23 cellular contexts compared by ENCODE assay signal in genomic region chr7:1988533-1988930, GRCh38.
A peak's percentile ranks its signal among the peaks of the same experiment; 100 is the strongest.
DNase-seq lines count a peak whose midpoint lies in the region; ATAC-seq, FAIRE-seq and TF ChIP-seq lines count a peak whose summit lies in the region.
"Had no signal": no experiment of that assay in that cellular context is flagged by ENCODE, and none has a peak within 500 bp of the region (broad histone marks: within the 10 kb centered on the region; RNA-seq: fewer than 3 reads in every experiment).

No MANE protein-coding gene starts in this region.

- H3K27ac ChIP-seq in HepG2 (ENCODE audit: extremely low read length, insufficient read depth, low read length) (no peak overlapping the region), right lobe of liver (no peak overlapping the region), HUES48 (ENCODE audit: low read depth, low read length) (no peak overlapping the region), neuronal stem cell (replicated peaks; ENCODE audit: low read length) (no peak overlapping the region), aorta (ENCODE audit: low read depth in 1 of 2, low read length in 2 of 2) (no peak overlapping the region)

- H4K8ac ChIP-seq in neuronal stem cell (ENCODE audit: low read depth, low read length): no peak overlapping the region

- H2BK120ac ChIP-seq in neuronal stem cell (ENCODE audit: low read depth, low read length): no peak overlapping the region

- no peak overlapping the region for H3K4ac ChIP-seq in neuronal stem cell (ENCODE audit: low read length)

- 96% methylated on average over 10 of the region's 17 CpGs for WGBS in HepG2 (ENCODE audit: low lambda C conversion rate)
- WGBS in right lobe of liver (ENCODE audit: insufficient coverage, low coverage, low lambda C conversion rate, missing lambda C conversion rate): no CpG with 5 or more reads among the region's 17 CpGs
- no CpG with 5 or more reads among the region's 17 CpGs for WGBS in neuronal stem cell (ENCODE audit: extremely low coverage in 2 of 2, insufficient read length in 2 of 2, insufficient replicate concordance in 1 of 2), 2 donors
- WGBS in aorta, 2 donors: 95 to 96% methylated on average over 17 of the region's 17 CpGs

- H3K4me3 ChIP-seq in HepG2 (replicated peaks in 1 of 3; ENCODE audit: insufficient read depth in 1 of 3, low read depth in 2 of 3, low read length in 3 of 3): no peak overlapping the region
- no peak overlapping the region for H3K4me3 ChIP-seq in right lobe of liver
- no peak overlapping the region for H3K4me3 ChIP-seq in HUES48 (ENCODE audit: low read depth, low read length)
- no peak overlapping the region for H3K4me3 ChIP-seq in neuronal stem cell (ENCODE audit: low read length in 2 of 2)
- no peak overlapping the region for H3K4me3 ChIP-seq in HAP-1
- no peak overlapping the region for H3K4me3 ChIP-seq in aorta (ENCODE audit: low read length in 2 of 2)

- CTCF ChIA-PET in HepG2 (lab: Yijun Ruan, JAX; ENCODE audit: low intra/inter-chr PET ratio, low total read pairs): no interaction called here
- CTCF ChIA-PET in activated CD4-positive, alpha-beta memory T cell treated with anti-CD3 and anti-CD28 coated beads for 36 hours (lab: Charles Lee): no interaction called here

- POLR2A ChIA-PET in HepG2 (lab: Yijun Ruan, JAX): no interaction called here
- POLR2A ChIA-PET in activated CD4-positive, alpha-beta memory T cell treated with anti-CD3 and anti-CD28 coated beads for 36 hours (lab: Charles Lee): no interaction called here

- no peaks in the 10 kb centered on the region for H4K20me1 ChIP-seq in HepG2 (ENCODE audit: insufficient read depth, low read length)

- intact Hi-C loops in HepG2 (cut with micrococcal nuclease; ENCODE audit: unreplicated experiment) (no loop called here), right lobe of liver (cut with DNase I) (no loop called here), aorta (cut with DNase I) (no loop called here)
- intact Hi-C loops in dendritic cell treated with granulocyte-macrophage colony-stimulating factor and Interleukin-4, amounts not matched to agents 40 ng/mL and 50 ng/mL, for 4 days (cut with micrococcal nuclease): no loop called here
- intact Hi-C loops in activated CD4-positive, alpha-beta memory T cell treated with anti-CD3 and anti-CD28 coated beads for 36 hours (cut with micrococcal nuclease): no loop called here

- H3K79me1 ChIP-seq in neuronal stem cell (ENCODE audit: low read depth, low read length): peaks cover 8% of the 10 kb centered on the region

- peak overlapping the region; percentile 32 for H2BK5ac ChIP-seq in neuronal stem cell (ENCODE audit: low read length)

- no peak for DNase-seq in HepG2 (ENCODE audit: low spot score)
- no peak for DNase-seq in right lobe of liver
- no peak for DNase-seq in neuronal stem cell (ENCODE audit: low spot score)
- no peak for DNase-seq in HAP-1 (ENCODE audit: low spot score in 2 of 2)
- no peak for DNase-seq in aorta
- no peak for DNase-seq in activated CD4-positive, alpha-beta memory T cell treated with anti-CD3 and anti-CD28 coated beads for 36 hours
- DNase-seq: ACHN, DMS153, GF-D8, H7, KG1, MV-4-11, NCI-H1417 treated with DMSO at 0.1 percent for 48 hours, NCI-H1930, NCI-H226, NCI-H524, NCI-H82, RPMI8226, SIG-M5 had no signal

- no peaks in the 10 kb centered on the region for H3K79me2 ChIP-seq in HepG2 (ENCODE audit: insufficient read depth, low read length)

- H3K27ac Mint-ChIP-seq in dendritic cell treated with granulocyte-macrophage colony-stimulating factor and Interleukin-4, amounts not matched to agents 40 ng/mL and 50 ng/mL, for 4 days: peak overlapping the region; percentile 9
- H3K27ac Mint-ChIP-seq in activated CD4-positive, alpha-beta memory T cell treated with anti-CD3 and anti-CD28 coated beads for 36 hours: no peak overlapping the region

- TF ChIP-seq RAD21 in HepG2 (CRISPR knock-in tag; IDR thresholded peaks at IDR 0.05): no peak

- no peak overlapping the region for H3K23ac ChIP-seq in neuronal stem cell (ENCODE audit: low read depth, low read length, poor library complexity)

- H3K36me3 Mint-ChIP-seq in dendritic cell treated with granulocyte-macrophage colony-stimulating factor and Interleukin-4, amounts not matched to agents 40 ng/mL and 50 ng/mL, for 4 days (ENCODE audit: low read depth): peaks cover 47% of the 10 kb centered on the region
- H3K36me3 Mint-ChIP-seq in activated CD4-positive, alpha-beta memory T cell treated with anti-CD3 and anti-CD28 coated beads for 36 hours: peaks cover 4% of the 10 kb centered on the region

- H3K4me1 ChIP-seq in HepG2 (ENCODE audit: insufficient read depth, low read length) (no peaks in the 10 kb centered on the region), right lobe of liver (peaks cover 0 to 8% (median under 1%) of the 10 kb centered on the region in 4 donors), HUES48 (ENCODE audit: control insufficient read depth, insufficient read depth, low read length) (no peaks in the 10 kb centered on the region), neuronal stem cell (ENCODE audit: control insufficient read depth in 2 of 2, insufficient read depth in 1 of 2, low read depth in 1 of 2, low read length in 2 of 2) (peaks cover 0 to 2% of the 10 kb centered on the region in 2 donors), HAP-1 (no peaks in the 10 kb centered on the region), aorta (ENCODE audit: control insufficient read depth in 1 of 2, insufficient read depth in 2 of 2, low read length in 2 of 2) (no peaks in the 10 kb centered on the region)

- H3K4me3 Mint-ChIP-seq in dendritic cell treated with granulocyte-macrophage colony-stimulating factor and Interleukin-4, amounts not matched to agents 40 ng/mL and 50 ng/mL, for 4 days: no peak overlapping the region
- no peak overlapping the region for H3K4me3 Mint-ChIP-seq in activated CD4-positive, alpha-beta memory T cell treated with anti-CD3 and anti-CD28 coated beads for 36 hours
- H3K4me3 Mint-ChIP-seq: CD14-positive monocyte had no signal

- no peaks in the 10 kb centered on the region for H3K9me3 Mint-ChIP-seq in dendritic cell treated with granulocyte-macrophage colony-stimulating factor and Interleukin-4, amounts not matched to agents 40 ng/mL and 50 ng/mL, for 4 days
- H3K9me3 Mint-ChIP-seq in activated CD4-positive, alpha-beta memory T cell treated with anti-CD3 and anti-CD28 coated beads for 36 hours: no peaks in the 10 kb centered on the region
- H3K9me3 Mint-ChIP-seq: CD14-positive monocyte had no signal

- ATAC-seq in HepG2 (peak; percentile 18; the same call in 1 of the 3 replicates), right lobe of liver (no peak), aorta (ENCODE audit: low FRiP score) (no peak)
- ATAC-seq: SK-N-SH treated with all-trans-retinoic acid at 6 μM for 48 hours had no signal

- no peak overlapping the region for H2AFZ ChIP-seq in HepG2 (ENCODE audit: low read length)
- H2AFZ ChIP-seq in neuronal stem cell (ENCODE audit: low read length): no peak overlapping the region

- H3K36me3 ChIP-seq in HepG2 (replicated peaks in 1 of 2; ENCODE audit: control insufficient read depth in 1 of 2, insufficient read depth in 2 of 2, low read length in 2 of 2): peaks cover 5 to 9% of the 10 kb centered on the region in 2 experiments; a peak in 4 of 5 replicates
- no peaks in the 10 kb centered on the region for H3K36me3 ChIP-seq in right lobe of liver
- H3K36me3 ChIP-seq in HUES48 (ENCODE audit: control insufficient read depth, insufficient read depth, low read length): no peaks in the 10 kb centered on the region
- H3K36me3 ChIP-seq in neuronal stem cell (replicated peaks in 1 of 2; ENCODE audit: control insufficient read depth in 2 of 2, insufficient read depth in 2 of 2, low read length in 2 of 2): no peaks in the 10 kb centered on the region
- H3K36me3 ChIP-seq in HAP-1 (replicated peaks): no peaks in the 10 kb centered on the region
- no peaks in the 10 kb centered on the region for H3K36me3 ChIP-seq in aorta (ENCODE audit: control insufficient read depth in 1 of 2, insufficient read depth in 2 of 2, low read length in 1 of 2)

- H3K9me3 ChIP-seq in HepG2 (ENCODE audit: low read length) (no peaks in the 10 kb centered on the region), right lobe of liver (no peaks in the 10 kb centered on the region), HUES48 (ENCODE audit: control insufficient read depth, insufficient read depth, low read length) (no peaks in the 10 kb centered on the region), neuronal stem cell (replicated peaks in 1 of 2; ENCODE audit: control insufficient read depth in 2 of 2, insufficient read depth in 1 of 2, low read depth in 1 of 2, low read length in 2 of 2) (no peaks in the 10 kb centered on the region), HAP-1 (no peaks in the 10 kb centered on the region), aorta (ENCODE audit: control insufficient read depth, low read length) (no peaks in the 10 kb centered on the region)

- H3K9ac ChIP-seq in HepG2 (ENCODE audit: insufficient read depth, low read depth, low read length): no peak overlapping the region
- 0 out of 2 replicates have a peak overlapping the region, but pooled peaks have one; percentile 36 for H3K9ac ChIP-seq in HUES48 (ENCODE audit: low read depth, low read length)
- H3K9ac ChIP-seq in neuronal stem cell (ENCODE audit: low read depth, low read length, poor library complexity): no peak overlapping the region

- H2BK12ac ChIP-seq in neuronal stem cell (ENCODE audit: low read length): no peak overlapping the region

- no TSS peak for BruUV-seq in HepG2 (replicated peaks; lab: Mats Ljungman, UMichigan)

- no peak overlapping the region for H2BK15ac ChIP-seq in neuronal stem cell (ENCODE audit: low read length)

- H2AK5ac ChIP-seq in neuronal stem cell (ENCODE audit: low read depth, low read length): no peak overlapping the region

- H3K4me2 ChIP-seq in HepG2 (ENCODE audit: low read depth, low read length) (no peak overlapping the region), neuronal stem cell (ENCODE audit: insufficient read depth, low read length, poor library complexity, severe bottlenecking) (no peak overlapping the region)

- TF ChIP-seq CTCF in HepG2 (CRISPR knock-in tag; IDR thresholded peaks at IDR 0.05): no peak
- TF ChIP-seq CTCF in right lobe of liver (IDR thresholded peaks at IDR 0.05): no peak

- peaks cover 12% of the 10 kb centered on the region for H3K4me1 Mint-ChIP-seq in dendritic cell treated with granulocyte-macrophage colony-stimulating factor and Interleukin-4, amounts not matched to agents 40 ng/mL and 50 ng/mL, for 4 days (ENCODE audit: low read depth)
- peaks cover 16% of the 10 kb centered on the region for H3K4me1 Mint-ChIP-seq in activated CD4-positive, alpha-beta memory T cell treated with anti-CD3 and anti-CD28 coated beads for 36 hours (ENCODE audit: low read depth)
- H3K4me1 Mint-ChIP-seq: CD14-positive monocyte had no signal

- no peak overlapping the region for H4K91ac ChIP-seq in neuronal stem cell (ENCODE audit: low read depth, low read length, poor library complexity)

- in situ Hi-C loops in HepG2 (cut with HindIII; ENCODE audit: extremely low pct_ligation_motif_present, low pct_unique_long_range_greater_than_20kb): no loop called here
- in situ Hi-C loops in HAP-1 (cut with MboI; ENCODE audit: low sequenced_read_pairs): no loop called here

- no peak overlapping the region for H3K14ac ChIP-seq in neuronal stem cell (ENCODE audit: low read length)

- H3K18ac ChIP-seq in neuronal stem cell (ENCODE audit: low read length): no peak overlapping the region

- TF ChIP-seq POLR2A in HepG2 (IDR thresholded peaks at IDR 0.05; ENCODE audit: insufficient read depth in 1 of 2, low read depth in 2 of 2, low read length in 2 of 2) (no peak), right lobe of liver (IDR thresholded peaks at IDR 0.05) (no peak)

- no peaks in the 10 kb centered on the region for H3K27me3 Mint-ChIP-seq in dendritic cell treated with granulocyte-macrophage colony-stimulating factor and Interleukin-4, amounts not matched to agents 40 ng/mL and 50 ng/mL, for 4 days
- no peaks in the 10 kb centered on the region for H3K27me3 Mint-ChIP-seq in activated CD4-positive, alpha-beta memory T cell treated with anti-CD3 and anti-CD28 coated beads for 36 hours

- no peak for TF ChIP-seq EP300 in HepG2 (IDR thresholded peaks at IDR 0.05; ENCODE audit: low read depth in 2 of 2, low read length in 2 of 2)
- TF ChIP-seq EP300 in HepG2 (CRISPR knock-in tag; IDR thresholded peaks at IDR 0.05; ENCODE audit: borderline replicate concordance): no peak

- FAIRE-seq in HepG2 (lab: Jason Lieb, UNC): no peak

- no peaks in the 10 kb centered on the region for H3K27me3 ChIP-seq in HepG2 (ENCODE audit: control insufficient read depth in 1 of 2, insufficient read depth in 2 of 2, low read length in 2 of 2)
- no peaks in the 10 kb centered on the region for H3K27me3 ChIP-seq in right lobe of liver
- no peaks in the 10 kb centered on the region for H3K27me3 ChIP-seq in HUES48 (ENCODE audit: control insufficient read depth, insufficient read depth, low read length)
- H3K27me3 ChIP-seq in neuronal stem cell (ENCODE audit: control insufficient read depth in 3 of 3, insufficient read depth in 3 of 3, low read depth in 1 of 3, low read length in 3 of 3): no peaks in the 10 kb centered on the region
- no peaks in the 10 kb centered on the region for H3K27me3 ChIP-seq in HAP-1 (ENCODE audit: low read depth)
- H3K27me3 ChIP-seq in aorta (ENCODE audit: control insufficient read depth in 1 of 2, insufficient read depth in 2 of 2, low read length in 1 of 2): no peaks in the 10 kb centered on the region
